Comparison of ENCODE assay signal across 1 cellular context in the genomic region with DNA sequence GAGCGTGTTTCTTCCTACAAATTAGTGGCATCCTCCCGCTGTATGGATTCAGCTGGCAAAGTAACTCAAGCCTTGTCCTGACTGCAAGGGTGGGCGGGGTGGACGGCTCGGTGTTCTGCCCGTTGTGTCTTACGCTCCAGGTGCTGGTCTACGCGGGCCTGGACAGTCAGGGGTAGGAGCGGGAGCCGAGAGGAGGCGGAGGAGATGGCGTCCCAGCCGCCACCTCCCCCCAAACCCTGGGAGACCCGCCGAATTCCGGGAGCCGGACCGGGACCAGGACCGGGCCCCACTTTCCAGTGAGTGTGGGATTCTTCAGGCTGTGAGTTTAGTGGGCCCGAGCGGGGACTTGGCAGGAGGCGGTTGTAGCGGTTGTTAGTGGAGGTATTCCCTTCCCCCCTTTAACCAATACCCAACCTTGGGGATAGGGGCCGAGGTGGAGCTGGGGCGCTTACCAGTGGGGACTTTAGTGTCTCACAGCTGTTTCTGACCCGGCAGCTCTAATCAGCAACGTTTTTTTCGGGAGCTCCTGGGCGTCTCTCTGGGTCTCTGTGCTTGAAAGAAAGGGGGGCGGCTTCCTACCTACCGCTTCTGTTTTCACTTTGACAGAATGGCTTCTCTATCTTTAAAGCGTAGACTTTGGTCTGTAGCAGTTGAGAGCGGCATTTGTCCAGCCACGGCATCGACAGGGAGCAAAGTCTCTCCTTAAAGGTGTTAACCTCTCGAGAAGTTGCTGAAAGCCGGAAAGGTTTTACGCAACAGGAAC.
TF ChIP-seq lines count a peak whose summit lies in the region.

Gene PEX13 (plus strand): TSS at position 165 of the 763 bp plus-strand sequence. CDS start 40 bp downstream, at position 205.
Gene PUS10 (minus strand): TSS at position 700 of the 763 bp plus-strand sequence. CDS start 6,365 bp downstream, outside the sequence.

TF ChIP-seq in K562, 482 proteins besides CTCF, POLR2A, EP300 and RAD21 (continued from another document and continues in another):
- TF ChIP-seq, protein P1, sequence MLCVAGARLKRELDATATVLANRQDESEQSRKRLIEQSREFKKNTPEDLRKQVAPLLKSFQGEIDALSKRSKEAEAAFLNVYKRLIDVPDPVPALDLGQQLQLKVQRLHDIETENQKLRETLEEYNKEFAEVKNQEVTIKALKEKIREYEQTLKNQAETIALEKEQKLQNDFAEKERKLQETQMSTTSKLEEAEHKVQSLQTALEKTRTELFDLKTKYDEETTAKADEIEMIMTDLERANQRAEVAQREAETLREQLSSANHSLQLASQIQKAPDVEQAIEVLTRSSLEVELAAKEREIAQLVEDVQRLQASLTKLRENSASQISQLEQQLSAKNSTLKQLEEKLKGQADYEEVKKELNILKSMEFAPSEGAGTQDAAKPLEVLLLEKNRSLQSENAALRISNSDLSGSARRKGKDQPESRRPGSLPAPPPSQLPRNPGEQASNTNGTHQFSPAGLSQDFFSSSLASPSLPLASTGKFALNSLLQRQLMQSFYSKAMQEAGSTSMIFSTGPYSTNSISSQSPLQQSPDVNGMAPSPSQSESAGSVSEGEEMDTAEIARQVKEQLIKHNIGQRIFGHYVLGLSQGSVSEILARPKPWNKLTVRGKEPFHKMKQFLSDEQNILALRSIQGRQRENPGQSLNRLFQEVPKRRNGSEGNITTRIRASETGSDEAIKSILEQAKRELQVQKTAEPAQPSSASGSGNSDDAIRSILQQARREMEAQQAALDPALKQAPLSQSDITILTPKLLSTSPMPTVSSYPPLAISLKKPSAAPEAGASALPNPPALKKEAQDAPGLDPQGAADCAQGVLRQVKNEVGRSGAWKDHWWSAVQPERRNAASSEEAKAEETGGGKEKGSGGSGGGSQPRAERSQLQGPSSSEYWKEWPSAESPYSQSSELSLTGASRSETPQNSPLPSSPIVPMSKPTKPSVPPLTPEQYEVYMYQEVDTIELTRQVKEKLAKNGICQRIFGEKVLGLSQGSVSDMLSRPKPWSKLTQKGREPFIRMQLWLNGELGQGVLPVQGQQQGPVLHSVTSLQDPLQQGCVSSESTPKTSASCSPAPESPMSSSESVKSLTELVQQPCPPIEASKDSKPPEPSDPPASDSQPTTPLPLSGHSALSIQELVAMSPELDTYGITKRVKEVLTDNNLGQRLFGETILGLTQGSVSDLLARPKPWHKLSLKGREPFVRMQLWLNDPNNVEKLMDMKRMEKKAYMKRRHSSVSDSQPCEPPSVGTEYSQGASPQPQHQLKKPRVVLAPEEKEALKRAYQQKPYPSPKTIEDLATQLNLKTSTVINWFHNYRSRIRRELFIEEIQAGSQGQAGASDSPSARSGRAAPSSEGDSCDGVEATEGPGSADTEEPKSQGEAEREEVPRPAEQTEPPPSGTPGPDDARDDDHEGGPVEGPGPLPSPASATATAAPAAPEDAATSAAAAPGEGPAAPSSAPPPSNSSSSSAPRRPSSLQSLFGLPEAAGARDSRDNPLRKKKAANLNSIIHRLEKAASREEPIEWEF (CRISPR knock-in tag; IDR thresholded peaks at IDR 0.05): 0 out of 2 replicates have a peak, but pooled peaks have one; percentile 30
- TF ChIP-seq, protein P2, sequence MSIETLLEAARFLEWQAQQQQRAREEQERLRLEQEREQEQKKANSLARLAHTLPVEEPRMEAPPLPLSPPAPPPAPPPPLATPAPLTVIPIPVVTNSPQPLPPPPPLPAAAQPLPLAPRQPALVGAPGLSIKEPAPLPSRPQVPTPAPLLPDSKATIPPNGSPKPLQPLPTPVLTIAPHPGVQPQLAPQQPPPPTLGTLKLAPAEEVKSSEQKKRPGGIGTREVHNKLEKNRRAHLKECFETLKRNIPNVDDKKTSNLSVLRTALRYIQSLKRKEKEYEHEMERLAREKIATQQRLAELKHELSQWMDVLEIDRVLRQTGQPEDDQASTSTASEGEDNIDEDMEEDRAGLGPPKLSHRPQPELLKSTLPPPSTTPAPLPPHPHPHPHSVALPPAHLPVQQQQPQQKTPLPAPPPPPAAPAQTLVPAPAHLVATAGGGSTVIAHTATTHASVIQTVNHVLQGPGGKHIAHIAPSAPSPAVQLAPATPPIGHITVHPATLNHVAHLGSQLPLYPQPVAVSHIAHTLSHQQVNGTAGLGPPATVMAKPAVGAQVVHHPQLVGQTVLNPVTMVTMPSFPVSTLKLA (conservative IDR thresholded peaks at IDR 0.05): peak in 1 of 2 experiments; percentile 45; a peak in 3 of 4 replicates
- TF ChIP-seq MAFG (tag; conservative IDR thresholded peaks at IDR 0.05) (no peak), CSDE1 (IDR thresholded peaks at IDR 0.05) (no peak), ZNF384 (IDR thresholded peaks at IDR 0.05; ENCODE audit: low read depth, low read length) (0 out of 2 replicates have a peak, but pooled peaks have one; percentile 41), POLR2B (IDR thresholded peaks at IDR 0.05; ENCODE audit: low read depth, partially characterized antibody) (peak; percentile 65), THRAP3 (IDR thresholded peaks at IDR 0.05; ENCODE audit: borderline replicate concordance) (no peak), RCOR1 (IDR thresholded peaks at IDR 0.05; ENCODE audit: borderline replicate concordance in 1 of 2, low read depth in 2 of 2, low read length in 2 of 2) (no peak), POLR2G (IDR thresholded peaks at IDR 0.05; ENCODE audit: low read depth, low read length) (peak; percentile 94), RNF2 (IDR thresholded peaks at IDR 0.05) (0 out of 2 replicates have a peak, but pooled peaks have one; percentile 24), DIDO1 (tag; IDR thresholded peaks at IDR 0.05; ENCODE audit: low read depth) (no peak), NRF1 (conservative IDR thresholded peaks at IDR 0.05 in 1 of 2, IDR thresholded peaks at IDR 0.05 in 1 of 2) (no peak), KDM1A (IDR thresholded peaks at IDR 0.05) (no peak), VEZF1 (CRISPR knock-in tag; IDR thresholded peaks at IDR 0.05) (peak; percentile 61), POLR2AphosphoS5 (IDR thresholded peaks at IDR 0.05; ENCODE audit: control insufficient read depth, insufficient read depth, low read depth, low read length) (peak; percentile 57), FOSL1 (tag; conservative IDR thresholded peaks at IDR 0.05) (0 out of 2 replicates have a peak, but pooled peaks have one; percentile 12), EGR1 (conservative IDR thresholded peaks at IDR 0.05) (peak; percentile 98)
- TF ChIP-seq, protein P3, sequence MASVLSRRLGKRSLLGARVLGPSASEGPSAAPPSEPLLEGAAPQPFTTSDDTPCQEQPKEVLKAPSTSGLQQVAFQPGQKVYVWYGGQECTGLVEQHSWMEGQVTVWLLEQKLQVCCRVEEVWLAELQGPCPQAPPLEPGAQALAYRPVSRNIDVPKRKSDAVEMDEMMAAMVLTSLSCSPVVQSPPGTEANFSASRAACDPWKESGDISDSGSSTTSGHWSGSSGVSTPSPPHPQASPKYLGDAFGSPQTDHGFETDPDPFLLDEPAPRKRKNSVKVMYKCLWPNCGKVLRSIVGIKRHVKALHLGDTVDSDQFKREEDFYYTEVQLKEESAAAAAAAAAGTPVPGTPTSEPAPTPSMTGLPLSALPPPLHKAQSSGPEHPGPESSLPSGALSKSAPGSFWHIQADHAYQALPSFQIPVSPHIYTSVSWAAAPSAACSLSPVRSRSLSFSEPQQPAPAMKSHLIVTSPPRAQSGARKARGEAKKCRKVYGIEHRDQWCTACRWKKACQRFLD (CRISPR knock-in tag; IDR thresholded peaks at IDR 0.05): no peak
- TF ChIP-seq, protein P4, sequence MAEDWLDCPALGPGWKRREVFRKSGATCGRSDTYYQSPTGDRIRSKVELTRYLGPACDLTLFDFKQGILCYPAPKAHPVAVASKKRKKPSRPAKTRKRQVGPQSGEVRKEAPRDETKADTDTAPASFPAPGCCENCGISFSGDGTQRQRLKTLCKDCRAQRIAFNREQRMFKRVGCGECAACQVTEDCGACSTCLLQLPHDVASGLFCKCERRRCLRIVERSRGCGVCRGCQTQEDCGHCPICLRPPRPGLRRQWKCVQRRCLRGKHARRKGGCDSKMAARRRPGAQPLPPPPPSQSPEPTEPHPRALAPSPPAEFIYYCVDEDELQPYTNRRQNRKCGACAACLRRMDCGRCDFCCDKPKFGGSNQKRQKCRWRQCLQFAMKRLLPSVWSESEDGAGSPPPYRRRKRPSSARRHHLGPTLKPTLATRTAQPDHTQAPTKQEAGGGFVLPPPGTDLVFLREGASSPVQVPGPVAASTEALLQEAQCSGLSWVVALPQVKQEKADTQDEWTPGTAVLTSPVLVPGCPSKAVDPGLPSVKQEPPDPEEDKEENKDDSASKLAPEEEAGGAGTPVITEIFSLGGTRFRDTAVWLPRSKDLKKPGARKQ (CRISPR knock-in tag; IDR thresholded peaks at IDR 0.05): no peak
- TF ChIP-seq, protein P5, sequence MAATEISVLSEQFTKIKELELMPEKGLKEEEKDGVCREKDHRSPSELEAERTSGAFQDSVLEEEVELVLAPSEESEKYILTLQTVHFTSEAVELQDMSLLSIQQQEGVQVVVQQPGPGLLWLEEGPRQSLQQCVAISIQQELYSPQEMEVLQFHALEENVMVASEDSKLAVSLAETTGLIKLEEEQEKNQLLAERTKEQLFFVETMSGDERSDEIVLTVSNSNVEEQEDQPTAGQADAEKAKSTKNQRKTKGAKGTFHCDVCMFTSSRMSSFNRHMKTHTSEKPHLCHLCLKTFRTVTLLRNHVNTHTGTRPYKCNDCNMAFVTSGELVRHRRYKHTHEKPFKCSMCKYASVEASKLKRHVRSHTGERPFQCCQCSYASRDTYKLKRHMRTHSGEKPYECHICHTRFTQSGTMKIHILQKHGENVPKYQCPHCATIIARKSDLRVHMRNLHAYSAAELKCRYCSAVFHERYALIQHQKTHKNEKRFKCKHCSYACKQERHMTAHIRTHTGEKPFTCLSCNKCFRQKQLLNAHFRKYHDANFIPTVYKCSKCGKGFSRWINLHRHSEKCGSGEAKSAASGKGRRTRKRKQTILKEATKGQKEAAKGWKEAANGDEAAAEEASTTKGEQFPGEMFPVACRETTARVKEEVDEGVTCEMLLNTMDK (IDR thresholded peaks at IDR 0.05; ENCODE audit: borderline replicate concordance, insufficient read depth, low read depth, low read length, poor library complexity, severe bottlenecking): no peak
- TF ChIP-seq, protein P6, sequence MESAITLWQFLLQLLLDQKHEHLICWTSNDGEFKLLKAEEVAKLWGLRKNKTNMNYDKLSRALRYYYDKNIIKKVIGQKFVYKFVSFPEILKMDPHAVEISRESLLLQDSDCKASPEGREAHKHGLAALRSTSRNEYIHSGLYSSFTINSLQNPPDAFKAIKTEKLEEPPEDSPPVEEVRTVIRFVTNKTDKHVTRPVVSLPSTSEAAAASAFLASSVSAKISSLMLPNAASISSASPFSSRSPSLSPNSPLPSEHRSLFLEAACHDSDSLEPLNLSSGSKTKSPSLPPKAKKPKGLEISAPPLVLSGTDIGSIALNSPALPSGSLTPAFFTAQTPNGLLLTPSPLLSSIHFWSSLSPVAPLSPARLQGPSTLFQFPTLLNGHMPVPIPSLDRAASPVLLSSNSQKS (CRISPR knock-in tag; IDR thresholded peaks at IDR 0.05): no peak
- TF ChIP-seq, protein P7, sequence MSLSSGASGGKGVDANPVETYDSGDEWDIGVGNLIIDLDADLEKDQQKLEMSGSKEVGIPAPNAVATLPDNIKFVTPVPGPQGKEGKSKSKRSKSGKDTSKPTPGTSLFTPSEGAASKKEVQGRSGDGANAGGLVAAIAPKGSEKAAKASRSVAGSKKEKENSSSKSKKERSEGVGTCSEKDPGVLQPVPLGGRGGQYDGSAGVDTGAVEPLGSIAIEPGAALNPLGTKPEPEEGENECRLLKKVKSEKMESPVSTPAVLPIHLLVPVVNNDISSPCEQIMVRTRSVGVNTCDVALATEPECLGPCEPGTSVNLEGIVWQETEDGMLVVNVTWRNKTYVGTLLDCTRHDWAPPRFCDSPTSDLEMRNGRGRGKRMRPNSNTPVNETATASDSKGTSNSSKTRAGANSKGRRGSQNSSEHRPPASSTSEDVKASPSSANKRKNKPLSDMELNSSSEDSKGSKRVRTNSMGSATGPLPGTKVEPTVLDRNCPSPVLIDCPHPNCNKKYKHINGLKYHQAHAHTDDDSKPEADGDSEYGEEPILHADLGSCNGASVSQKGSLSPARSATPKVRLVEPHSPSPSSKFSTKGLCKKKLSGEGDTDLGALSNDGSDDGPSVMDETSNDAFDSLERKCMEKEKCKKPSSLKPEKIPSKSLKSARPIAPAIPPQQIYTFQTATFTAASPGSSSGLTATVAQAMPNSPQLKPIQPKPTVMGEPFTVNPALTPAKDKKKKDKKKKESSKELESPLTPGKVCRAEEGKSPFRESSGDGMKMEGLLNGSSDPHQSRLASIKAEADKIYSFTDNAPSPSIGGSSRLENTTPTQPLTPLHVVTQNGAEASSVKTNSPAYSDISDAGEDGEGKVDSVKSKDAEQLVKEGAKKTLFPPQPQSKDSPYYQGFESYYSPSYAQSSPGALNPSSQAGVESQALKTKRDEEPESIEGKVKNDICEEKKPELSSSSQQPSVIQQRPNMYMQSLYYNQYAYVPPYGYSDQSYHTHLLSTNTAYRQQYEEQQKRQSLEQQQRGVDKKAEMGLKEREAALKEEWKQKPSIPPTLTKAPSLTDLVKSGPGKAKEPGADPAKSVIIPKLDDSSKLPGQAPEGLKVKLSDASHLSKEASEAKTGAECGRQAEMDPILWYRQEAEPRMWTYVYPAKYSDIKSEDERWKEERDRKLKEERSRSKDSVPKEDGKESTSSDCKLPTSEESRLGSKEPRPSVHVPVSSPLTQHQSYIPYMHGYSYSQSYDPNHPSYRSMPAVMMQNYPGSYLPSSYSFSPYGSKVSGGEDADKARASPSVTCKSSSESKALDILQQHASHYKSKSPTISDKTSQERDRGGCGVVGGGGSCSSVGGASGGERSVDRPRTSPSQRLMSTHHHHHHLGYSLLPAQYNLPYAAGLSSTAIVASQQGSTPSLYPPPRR (CRISPR knock-in tag; IDR thresholded peaks at IDR 0.05; ENCODE audit: borderline replicate concordance): no peak
